16 cellular contexts compared by ENCODE assay signal in genomic region chr10:103824281-103824680, GRCh38. TPM values are rescaled to one million over a fixed set of nuclear protein-coding genes. Genes with fewer than 3 reads are reported as not detected.
DNase-seq lines count a peak whose midpoint lies in the region; ATAC-seq, FAIRE-seq and TF ChIP-seq lines count a peak whose summit lies in the region.
"Had no signal": no experiment of that assay in that cellular context is flagged by ENCODE, and none has a peak within 500 bp of the region (broad histone marks: within the 10 kb centered on the region; RNA-seq: fewer than 3 reads in every experiment).

No MANE protein-coding gene starts in this region.

- H3K27me3 ChIP-seq in SK-N-SH (ENCODE audit: insufficient read depth) (no peaks in the 10 kb centered on the region), RWPE2 (ENCODE audit: insufficient read depth, poor library complexity, severe bottlenecking) (no peaks in the 10 kb centered on the region), pancreas (no peaks in the 10 kb centered on the region)

- H3K27ac ChIP-seq in SK-N-SH (ENCODE audit: low read depth in 2 of 2, low read length in 1 of 2), result peak overlapping the region in 1 of 2 experiments; percentile 47; a peak in 2 of 4 replicates
- peak overlapping the region; percentile 30 for H3K27ac ChIP-seq in RWPE2 (ENCODE audit: poor library complexity, severe bottlenecking)
- H3K27ac ChIP-seq in epithelial cell of prostate, result peak overlapping the region; percentile 62
- peak overlapping the region; percentile 49 to 71 (median 62) for H3K27ac ChIP-seq in pancreas
- H3K27ac ChIP-seq: 22Rv1 had no signal

- H3K4me1 ChIP-seq in SK-N-SH (ENCODE audit: control insufficient read depth in 1 of 2, insufficient read depth in 2 of 2, low read depth in 1 of 2, low read length in 1 of 2), result peaks cover 32 to 35% of the 10 kb centered on the region in 2 experiments; a peak in 3 of 4 replicates
- H3K4me1 ChIP-seq in RWPE2 (ENCODE audit: insufficient read depth, poor library complexity, severe bottlenecking), result peaks cover 34% of the 10 kb centered on the region
- H3K4me1 ChIP-seq in pancreas, result peaks cover 0 to 4% (median 0%) of the 10 kb centered on the region in 3 donors

- WGBS in SK-N-SH (ENCODE audit: low lambda C conversion rate), result 55% methylated on average over 5 of the region's 6 CpGs
- WGBS in pancreas, 2 donors, result 51 to 64% methylated on average over 6 of the region's 6 CpGs

- TF ChIP-seq RAD21 in SK-N-SH (IDR thresholded peaks at IDR 0.05; ENCODE audit: low read length), result no peak

- H3F3A ChIP-seq in SK-N-SH (replicated peaks; ENCODE audit: insufficient read depth), result no peaks in the 10 kb centered on the region

- FAIRE-seq in pancreas (lab: Jason Lieb, UNC), result no peak

- no peaks in the 10 kb centered on the region for H3K9me3 ChIP-seq in SK-N-SH
- H3K9me3 ChIP-seq in RWPE2 (ENCODE audit: severe bottlenecking), result no peaks in the 10 kb centered on the region
- H3K9me3 ChIP-seq in pancreas, result no peaks in the 10 kb centered on the region

- 0 out of 2 replicates have a peak, but pooled peaks cover 9% of the 10 kb centered on the region for H4K20me1 ChIP-seq in SK-N-SH (ENCODE audit: insufficient read depth)

- ATAC-seq in SK-N-SH treated with all-trans-retinoic acid at 6 μM for 48 hours (no peak), RWPE2 (ENCODE audit: low read depth) (0 out of 3 replicates have a peak, but pooled peaks have one; percentile 10), pancreas (peak in 2 of 4 donors; percentile 6 to 8)
- ATAC-seq: PC-3, Right ventricle myocardium inferior had no signal

- POLR2A ChIA-PET in SK-N-SH (lab: Yijun Ruan, JAX), result interaction anchor here (1.1 kb wide), 1 partner anchor 15 kb away, joined by 3 read pairs; no protein-coding TSS in a partner anchor

- H3K36me3 ChIP-seq in SK-N-SH (replicated peaks in 1 of 2; ENCODE audit: control insufficient read depth in 1 of 2, insufficient read depth in 2 of 2, low read length in 1 of 2) (peaks cover 0 to 3% of the 10 kb centered on the region in 2 experiments), RWPE2 (ENCODE audit: low read depth) (peaks cover 32% of the 10 kb centered on the region), pancreas (no peaks in the 10 kb centered on the region)

- no peak; a peak in 1 of 4 replicates for TF ChIP-seq EP300 in SK-N-SH (IDR thresholded peaks at IDR 0.05; ENCODE audit: borderline replicate concordance in 1 of 2, low read depth in 1 of 2, low read length in 1 of 2)

- H3K4me3 ChIP-seq in SK-N-SH (ENCODE audit: low read depth in 2 of 2, low read length in 1 of 2) (no peak overlapping the region), RWPE2 (ENCODE audit: severe bottlenecking) (no peak overlapping the region), pancreas (no peak overlapping the region)

- H2AFZ ChIP-seq in SK-N-SH (ENCODE audit: low read depth), result no peak overlapping the region

- peaks cover 7% of the 10 kb centered on the region; the same call in 1 of the 2 replicates for H3K79me2 ChIP-seq in SK-N-SH (ENCODE audit: insufficient read depth)

- H3K9ac ChIP-seq in SK-N-SH, result no peak overlapping the region

- no peaks in the 10 kb centered on the region for H3K9me2 ChIP-seq in SK-N-SH

- no peak for TF ChIP-seq CTCF in SK-N-SH (IDR thresholded peaks at IDR 0.05)
- TF ChIP-seq CTCF in RWPE2 (IDR thresholded peaks at IDR 0.05; ENCODE audit: poor library complexity, severe bottlenecking), result no peak
- TF ChIP-seq CTCF in pancreas (IDR thresholded peaks at IDR 0.05), result no peak

- no peak overlapping the region; the same call in 1 of the 2 replicates for H3K4me2 ChIP-seq in SK-N-SH

- DNase-seq in SK-N-SH (peak; percentile 54), RWPE2 (ENCODE audit: low spot score) (no peak), epithelial cell of prostate (ENCODE audit: low read depth, low spot score) (no peak), pancreas (no peak), NCI-H1048 (lab: John Stamatoyannopoulos, UW) (no peak), NCI-H1436 (lab: John Stamatoyannopoulos, UW) (no peak)
- DNase-seq in activated T-cell treated with anti-CD3 and anti-CD28 coated beads, Interleukin-2, amount 50 U/mL, for 1 hour, result no peak
- DNase-seq: COR-L47; NCI-H2081; NCI-H2227 treated with DMSO at 0.1 percent for 48 hours; NCI-H524 treated with DMSO at 0.1 percent for 48 hours; NK-92 treated with Interleukin-12 subunit alpha and Interleukin-12 subunit beta, amount 100 ng/mL, for 24 hours; PC-3 had no signal

- CTCF ChIA-PET in SK-N-SH (lab: Yijun Ruan, JAX), result interaction anchor here (0.8 to 2.3 kb wide), 2 partner anchors 20 to 23 kb away, joined by 3 to 7 read pairs; no protein-coding TSS in a partner anchor

- intact Hi-C loops in pancreas (cut with DNase I), result no loop called here

TF ChIP-seq in SK-N-SH, 30 proteins besides CTCF, POLR2A, EP300 and RAD21:
- TF ChIP-seq MXI1 (IDR thresholded peaks at IDR 0.05; ENCODE audit: low read depth, low read length) (no peak), CHD2 (IDR thresholded peaks at IDR 0.05; ENCODE audit: low read length, partially characterized antibody) (no peak), TCF12 (IDR thresholded peaks at IDR 0.05) (no peak), GATA2 (CRISPR knock-in tag; IDR thresholded peaks at IDR 0.05) (peak; percentile 32; the same call in 1 of the 2 replicates), FOXM1 (IDR thresholded peaks at IDR 0.05; ENCODE audit: low read depth) (no peak), RCOR1 (IDR thresholded peaks at IDR 0.05; ENCODE audit: low read length) (no peak)

TF ChIP-seq in SK-N-SH treated with all-trans-retinoic acid at 6 μM for 48 hours, 23 proteins besides CTCF, POLR2A, EP300 and RAD21:
- TF ChIP-seq PPARA (CRISPR knock-in tag; IDR thresholded peaks at IDR 0.05; ENCODE audit: borderline replicate concordance), result no peak
- no peak for TF ChIP-seq POU6F1 (CRISPR knock-in tag; IDR thresholded peaks at IDR 0.05; ENCODE audit: borderline replicate concordance, low read depth)
- TF ChIP-seq SNAI2 (CRISPR knock-in tag; IDR thresholded peaks at IDR 0.05), result no peak
- TF ChIP-seq RARB (CRISPR knock-in tag; IDR thresholded peaks at IDR 0.05), result no peak
- TF ChIP-seq ZFP30 (CRISPR knock-in tag; IDR thresholded peaks at IDR 0.05), result no peak
- no peak for TF ChIP-seq ISL1 (CRISPR knock-in tag; IDR thresholded peaks at IDR 0.05)
- no peak for TF ChIP-seq ZNF70 (CRISPR knock-in tag; IDR thresholded peaks at IDR 0.05)

RNA-seq across cellular contexts. Expression of gene SH3PXD2A, which starts 31.1 kb away (rescaled TPM):
- polyA plus RNA-seq in SK-N-SH (2012; rRNA removed), result 2.1 and 2.5 TPM in 2 replicates
- polyA plus RNA-seq in SK-N-SH (2012; cell fraction: cytosol; rRNA removed), result 1.7 and 2.5 TPM in 2 replicates
- polyA plus RNA-seq in SK-N-SH (2012; cell fraction: nucleus; rRNA removed), result 5.5 and 5.7 TPM in 2 replicates
- total RNA-seq in pancreas, result 10 to 100 TPM in 1 of 6 donors, 1 to 10 TPM in 5; 3.9 to 16.4 (median 6.7) TPM
- 10 to 100 TPM in 1 of 2 donors, 1 to 10 TPM in 1; 8.1 to 10.6 TPM for polyA plus RNA-seq in pancreas
